Comparison of ENCODE assay signal across 8 cellular contexts in genomic region chr4:106502106-106502699, GRCh38.
DNase-seq lines count a peak whose midpoint lies in the region; TF ChIP-seq lines count a peak whose summit lies in the region.

No MANE protein-coding gene starts in this region.

- H3K9me2 ChIP-seq in neural cell (ENCODE audit: insufficient read depth, low read length): no peaks in the 10 kb centered on the region

- H3K9ac ChIP-seq in neural cell (ENCODE audit: low read length): no peak overlapping the region

- no peak for TF ChIP-seq EP300 in neural cell (conservative IDR thresholded peaks at IDR 0.05; ENCODE audit: poor library complexity, severe bottlenecking)

- H3K4me3 ChIP-seq in GM12864 (ENCODE audit: low read depth, low read length): no peak overlapping the region
- no peak overlapping the region for H3K4me3 ChIP-seq in HFF-Myc (replicated peaks; ENCODE audit: low read depth, low read length)
- no peak overlapping the region for H3K4me3 ChIP-seq in neural cell (ENCODE audit: low read length)

- DNase-seq in GM12864 (ENCODE audit: low read depth) (no peak), HFF-Myc (ENCODE audit: extremely low read depth, low read depth) (peak; percentile 26), NAMALWA (ENCODE audit: low spot score) (peak; percentile 59), epidermal melanocyte (ENCODE audit: insufficient read length, low spot score) (peak; percentile 44), 8988T (no peak)

- no peak overlapping the region for H3K27ac ChIP-seq in 22Rv1
- no peak overlapping the region for H3K27ac ChIP-seq in VCaP
- H3K27ac ChIP-seq in neural cell (ENCODE audit: low read length): no peak overlapping the region

- peak; percentile 58 for TF ChIP-seq RAD21 in neural cell (conservative IDR thresholded peaks at IDR 0.05)

- no peak overlapping the region for H2AFZ ChIP-seq in neural cell (ENCODE audit: low read depth, low read length)

- no peaks in the 10 kb centered on the region for H3K79me2 ChIP-seq in neural cell (replicated peaks; ENCODE audit: insufficient read depth, low read length)

- peak; percentile 90 for TF ChIP-seq CTCF in 22Rv1 (IDR thresholded peaks at IDR 0.05)
- peak; percentile 75 for TF ChIP-seq CTCF in GM12864 (IDR thresholded peaks at IDR 0.05; ENCODE audit: low read depth, low read length, missing control alignments)
- peak; percentile 61 for TF ChIP-seq CTCF in HFF-Myc (IDR thresholded peaks at IDR 0.05; ENCODE audit: low read depth, low read length, missing control alignments)
- peak; percentile 88 for TF ChIP-seq CTCF in VCaP (conservative IDR thresholded peaks at IDR 0.05)
- TF ChIP-seq CTCF in neural cell (IDR thresholded peaks at IDR 0.05; ENCODE audit: poor library complexity, severe bottlenecking): peak; percentile 64

- H3K4me2 ChIP-seq in neural cell (ENCODE audit: low read length): no peak overlapping the region

- no peaks in the 10 kb centered on the region for H3K36me3 ChIP-seq in neural cell (ENCODE audit: insufficient read depth, low read length)

- no peaks in the 10 kb centered on the region for H3K27me3 ChIP-seq in neural cell (ENCODE audit: insufficient read depth, low read depth, low read length)

- no peaks in the 10 kb centered on the region for H3K9me3 ChIP-seq in neural cell (ENCODE audit: low read length)

- H3F3A ChIP-seq in neural cell (ENCODE audit: insufficient read depth, low read length, poor library complexity, severe bottlenecking): no peaks in the 10 kb centered on the region

- H4K20me1 ChIP-seq in neural cell (ENCODE audit: insufficient read depth): no peaks in the 10 kb centered on the region

TF ChIP-seq in neural cell, 6 proteins besides CTCF, POLR2A, EP300 and RAD21:
- TF ChIP-seq REST (IDR thresholded peaks at IDR 0.05; ENCODE audit: borderline replicate concordance) (no peak), SMC3 (conservative IDR thresholded peaks at IDR 0.05; ENCODE audit: poor library complexity) (peak; percentile 68)

Comparison
In these comparisons a context has a peak if more than half of its experiments do, and no peak if none do; other contexts are left out.
1. DNase-seq: peak in HFF-Myc (single experiment), NAMALWA (single experiment) and epidermal melanocyte (single experiment); none in GM12864 (single experiment) and 8988T (single experiment).
2. Peak in every context shown above with its lines, with median percentiles within 50 percentile points of each other: CTCF ChIP-seq.